In genomic region chr15:62067448-62068044, GRCh38 we compare ENCODE assay signal across 8 cellular contexts. TPM values are rescaled to one million over a fixed set of nuclear protein-coding genes. Genes with fewer than 3 reads are reported as not detected.
DNase-seq lines count a peak whose midpoint lies in the region; ATAC-seq lines count a peak whose summit lies in the region.

No MANE protein-coding gene starts in this region.

- H3K27me3 ChIP-seq in iPS DF 6.9 (ENCODE audit: control insufficient read depth, insufficient read depth, low read length) = peaks cover 18% of the 10 kb centered on the region; the same call in 1 of the 2 replicates
- peaks cover 13% of the 10 kb centered on the region for H3K27me3 ChIP-seq in skeletal muscle satellite cell (ENCODE audit: control insufficient read depth, insufficient read depth, low read length)

- H3K9me3 ChIP-seq in iPS DF 6.9 (ENCODE audit: control insufficient read depth, insufficient read depth, low read length) (no peaks in the 10 kb centered on the region), skeletal muscle satellite cell (replicated peaks; ENCODE audit: low read length) (no peaks in the 10 kb centered on the region)

- no peak overlapping the region for H3K27ac ChIP-seq in iPS DF 6.9 (ENCODE audit: low read length)

- no peak overlapping the region for H3K9ac ChIP-seq in skeletal muscle satellite cell (ENCODE audit: low read depth, low read length)

- intact Hi-C loops in posterior vena cava (cut with DNase I) = no loop called here

- H3K4me1 ChIP-seq in iPS DF 6.9 (ENCODE audit: control insufficient read depth, insufficient read depth, low read length) (no peaks in the 10 kb centered on the region), skeletal muscle satellite cell (ENCODE audit: control insufficient read depth, insufficient read depth, low read length) (peaks cover 28% of the 10 kb centered on the region)

- H3K27me3 Mint-ChIP-seq in activated naive CD8-positive, alpha-beta T cell treated with anti-CD3 and anti-CD28 coated beads, Interleukin-2, amount 10 ng/mL, durations not matched to agents 7 days and 5 days = peaks cover 54% of the 10 kb centered on the region

- ATAC-seq in GM19351 (IDR thresholded peaks at IDR 0.05; ENCODE audit: unreplicated experiment) (peak; percentile 45), GM18502 (IDR thresholded peaks at IDR 0.05; ENCODE audit: poor library complexity, unreplicated experiment) (no peak)
- peak; percentile 55 for ATAC-seq in activated naive CD8-positive, alpha-beta T cell treated with anti-CD3 and anti-CD28 coated beads, Interleukin-2, amount 10 ng/mL, durations not matched to agents 7 days and 5 days (ENCODE audit: low read depth)

- no peaks in the 10 kb centered on the region for H3K9me3 Mint-ChIP-seq in activated naive CD8-positive, alpha-beta T cell treated with anti-CD3 and anti-CD28 coated beads, Interleukin-2, amount 10 ng/mL, durations not matched to agents 7 days and 5 days

- H3K36me3 ChIP-seq in iPS DF 6.9 (ENCODE audit: control insufficient read depth, insufficient read depth, low read length) (no peaks in the 10 kb centered on the region), skeletal muscle satellite cell (ENCODE audit: insufficient read depth, low read length) (no peaks in the 10 kb centered on the region)

- peak overlapping the region; percentile 82 for H3K4me2 ChIP-seq in skeletal muscle satellite cell (ENCODE audit: low read length)

- POLR2A ChIA-PET in activated naive CD8-positive, alpha-beta T cell treated with anti-CD3 and anti-CD28 coated beads, Interleukin-2, amount 10 ng/mL, durations not matched to agents 7 days and 5 days (lab: Charles Lee) = no interaction called here

- H3K4me3 ChIP-seq in iPS DF 6.9 (ENCODE audit: low read length) = peak overlapping the region; percentile 47; the same call in 1 of the 2 replicates
- peak overlapping the region; percentile 62 for H3K4me3 ChIP-seq in skeletal muscle satellite cell (ENCODE audit: low read length)

- H3K4me3 Mint-ChIP-seq in activated naive CD8-positive, alpha-beta T cell treated with anti-CD3 and anti-CD28 coated beads, Interleukin-2, amount 10 ng/mL, durations not matched to agents 7 days and 5 days = peak overlapping the region; percentile 75

- H3K27ac Mint-ChIP-seq in activated naive CD8-positive, alpha-beta T cell treated with anti-CD3 and anti-CD28 coated beads, Interleukin-2, amount 10 ng/mL, durations not matched to agents 7 days and 5 days = no peak overlapping the region

- no CpG with 5 or more reads among the region's 62 CpGs for WGBS in iPS DF 6.9 (ENCODE audit: insufficient coverage, insufficient read length)

- peaks cover 15% of the 10 kb centered on the region for H3K4me1 Mint-ChIP-seq in activated naive CD8-positive, alpha-beta T cell treated with anti-CD3 and anti-CD28 coated beads, Interleukin-2, amount 10 ng/mL, durations not matched to agents 7 days and 5 days

- no peaks in the 10 kb centered on the region for H3K36me3 Mint-ChIP-seq in activated naive CD8-positive, alpha-beta T cell treated with anti-CD3 and anti-CD28 coated beads, Interleukin-2, amount 10 ng/mL, durations not matched to agents 7 days and 5 days

- DNase-seq in NCI-H69 (lab: John Stamatoyannopoulos, UW) (peak; percentile 86), iPS DF 6.9 (ENCODE audit: low read depth, low spot score) (no peak), amniotic stem cell (lab: John Stamatoyannopoulos, UW) (no peak), posterior vena cava (ENCODE audit: low spot score) (no peak)
- peak; percentile 50 for DNase-seq in activated naive CD8-positive, alpha-beta T cell treated with anti-CD3 and anti-CD28 coated beads, Interleukin-2, amount 10 ng/mL, durations not matched to agents 7 days and 5 days

RNA-seq across cellular contexts. Expression of gene C2CD4A, which starts 0.8 kb away (rescaled TPM):
- total RNA-seq in activated naive CD8-positive, alpha-beta T cell treated with anti-CD3 and anti-CD28 coated beads, Interleukin-2, amount 10 ng/mL, durations not matched to agents 7 days and 5 days = not detected
- not detected in 2 replicates for total RNA-seq in skeletal muscle satellite cell (2012; rRNA removed)
- not detected for total RNA-seq in posterior vena cava

RNA-seq across cellular contexts. Expression of gene VPS13C, which starts 7.3 kb away (rescaled TPM):
- 100 to 1,000 TPM in 1 of 2 experiments, 10 to 100 TPM in 1; 87.9 to 100 TPM for total RNA-seq in activated naive CD8-positive, alpha-beta T cell treated with anti-CD3 and anti-CD28 coated beads, Interleukin-2, amount 10 ng/mL, durations not matched to agents 7 days and 5 days
- 46.3 and 62.6 TPM in 2 replicates for total RNA-seq in skeletal muscle satellite cell (2012; rRNA removed)
- total RNA-seq in posterior vena cava = 10 to 100 TPM; 89.2 to 93.0 TPM

Comparison
In these comparisons a context has a peak if more than half of its experiments do, and no peak if none do; other contexts are left out.
1. DNase-seq: peak in NCI-H69 (single experiment) and activated naive CD8-positive, alpha-beta T cell treated with anti-CD3 and anti-CD28 coated beads, Interleukin-2, amount 10 ng/mL, durations not matched to agents 7 days and 5 days (single experiment); none in iPS DF 6.9 (single experiment), amniotic stem cell (single experiment) and posterior vena cava (single experiment).